8 cellular contexts compared by ENCODE assay signal in genomic region chr3:134640872-134641470, GRCh38. TPM values are rescaled to one million over a fixed set of nuclear protein-coding genes. Genes with fewer than 3 reads are reported as not detected.
DNase-seq lines count a peak whose midpoint lies in the region; ATAC-seq lines count a peak whose summit lies in the region.

No MANE protein-coding gene starts in this region.

- peaks cover 0 to 2% (median 0%) of the 10 kb centered on the region in 3 experiments for H3K27me3 ChIP-seq in neuronal stem cell (ENCODE audit: control insufficient read depth in 3 of 3, insufficient read depth in 3 of 3, low read depth in 1 of 3, low read length in 3 of 3)

- H3K79me1 ChIP-seq in neuronal stem cell (ENCODE audit: low read depth, low read length), result no peaks in the 10 kb centered on the region

- no peak overlapping the region for H3K4me2 ChIP-seq in neuronal stem cell (ENCODE audit: insufficient read depth, low read length, poor library complexity, severe bottlenecking)

- H3K27me3 Mint-ChIP-seq in stimulated activated memory B cell treated with anti-CD40 and anti-IgM and Interleukin-4, amounts not matched to agents 10 μg/mL and 1 μg/mL and 100 μg/mL, for 72 hours, result peaks cover 8% of the 10 kb centered on the region

- H3K4me1 Mint-ChIP-seq in stimulated activated memory B cell treated with anti-CD40 and anti-IgM and Interleukin-4, amounts not matched to agents 10 μg/mL and 1 μg/mL and 100 μg/mL, for 72 hours, result no peaks in the 10 kb centered on the region

- ATAC-seq in GM18511 (IDR thresholded peaks at IDR 0.05; ENCODE audit: unreplicated experiment) (no peak), HG03196 (IDR thresholded peaks at IDR 0.05; ENCODE audit: unreplicated experiment) (no peak)
- no peak for ATAC-seq in stimulated activated memory B cell treated with anti-CD40 and anti-IgM and Interleukin-4, amounts not matched to agents 10 μg/mL and 1 μg/mL and 100 μg/mL, for 72 hours

- H2BK120ac ChIP-seq in neuronal stem cell (ENCODE audit: low read depth, low read length), result no peak overlapping the region

- H2AFZ ChIP-seq in neuronal stem cell (ENCODE audit: low read length), result no peak overlapping the region

- H2BK12ac ChIP-seq in neuronal stem cell (ENCODE audit: low read length), result no peak overlapping the region

- H3K9me3 ChIP-seq in neuronal stem cell (replicated peaks in 1 of 2; ENCODE audit: control insufficient read depth in 2 of 2, insufficient read depth in 1 of 2, low read depth in 1 of 2, low read length in 2 of 2), result no peaks in the 10 kb centered on the region

- no peak overlapping the region for H3K9ac ChIP-seq in neuronal stem cell (ENCODE audit: low read depth, low read length, poor library complexity)

- in situ Hi-C loops in G401 (cut with HindIII; ENCODE audit: low sequenced_read_pairs), result no loop called here

- H3K36me3 Mint-ChIP-seq in stimulated activated memory B cell treated with anti-CD40 and anti-IgM and Interleukin-4, amounts not matched to agents 10 μg/mL and 1 μg/mL and 100 μg/mL, for 72 hours, result no peaks in the 10 kb centered on the region

- H2BK15ac ChIP-seq in neuronal stem cell (ENCODE audit: low read length), result no peak overlapping the region

- H4K91ac ChIP-seq in neuronal stem cell (ENCODE audit: low read depth, low read length, poor library complexity), result no peak overlapping the region

- H3K27ac ChIP-seq in neuronal stem cell (replicated peaks; ENCODE audit: low read length), result no peak overlapping the region

- H3K4me3 Mint-ChIP-seq in stimulated activated memory B cell treated with anti-CD40 and anti-IgM and Interleukin-4, amounts not matched to agents 10 μg/mL and 1 μg/mL and 100 μg/mL, for 72 hours, result no peak overlapping the region

- no peak overlapping the region for H4K8ac ChIP-seq in neuronal stem cell (ENCODE audit: low read depth, low read length)

- no peak overlapping the region for H3K18ac ChIP-seq in neuronal stem cell (ENCODE audit: low read length)

- H2AK5ac ChIP-seq in neuronal stem cell (ENCODE audit: low read depth, low read length), result no peak overlapping the region

- no peak overlapping the region for H2BK5ac ChIP-seq in neuronal stem cell (ENCODE audit: low read length)

- no peak overlapping the region for H3K14ac ChIP-seq in neuronal stem cell (ENCODE audit: low read length)

- H3K27ac Mint-ChIP-seq in stimulated activated memory B cell treated with anti-CD40 and anti-IgM and Interleukin-4, amounts not matched to agents 10 μg/mL and 1 μg/mL and 100 μg/mL, for 72 hours, result no peak overlapping the region

- no peak overlapping the region for H3K4ac ChIP-seq in neuronal stem cell (ENCODE audit: low read length)

- no peak overlapping the region for H3K23ac ChIP-seq in neuronal stem cell (ENCODE audit: low read depth, low read length, poor library complexity)

- H3K4me1 ChIP-seq in neuronal stem cell (ENCODE audit: control insufficient read depth in 2 of 2, insufficient read depth in 1 of 2, low read depth in 1 of 2, low read length in 2 of 2), result peaks cover 0 to 6% of the 10 kb centered on the region in 2 donors

- WGBS in neuronal stem cell (ENCODE audit: extremely low coverage in 2 of 2, insufficient read length in 2 of 2, insufficient replicate concordance in 1 of 2), 2 donors, result no CpG with 5 or more reads among the region's 4 CpGs

- H3K36me3 ChIP-seq in neuronal stem cell (replicated peaks in 1 of 2; ENCODE audit: control insufficient read depth in 2 of 2, insufficient read depth in 2 of 2, low read length in 2 of 2), result no peaks in the 10 kb centered on the region

- H3K9me3 Mint-ChIP-seq in stimulated activated memory B cell treated with anti-CD40 and anti-IgM and Interleukin-4, amounts not matched to agents 10 μg/mL and 1 μg/mL and 100 μg/mL, for 72 hours, result no peaks in the 10 kb centered on the region

- DNase-seq in AG08395 (ENCODE audit: low spot score) (peak; percentile 60), G401 (ENCODE audit: low spot score) (peak; percentile 36), NCI-H526 treated with DMSO at 0.1 percent for 48 hours (lab: John Stamatoyannopoulos, UW) (peak; percentile 17), ecto neural progenitor cell (ENCODE audit: low spot score) (peak; percentile 61), neuronal stem cell (ENCODE audit: low spot score) (peak; percentile 18)

- H3K4me3 ChIP-seq in neuronal stem cell (ENCODE audit: low read length in 2 of 2), result no peak overlapping the region

RNA-seq across cellular contexts. Expression of gene KY, which starts 9.9 kb away (rescaled TPM):
- not detected in 2 replicates for total RNA-seq in G401 (2014; rRNA removed; shearing (Covaris generic))
- 0.04 TPM for polyA plus RNA-seq in neuronal stem cell (2013, experiment 1 of 2)
- polyA plus RNA-seq in neuronal stem cell (2013, experiment 2 of 2), result 0.03 TPM
